ENCODE assay signal across 30 cellular contexts in genomic region chr2:176272870-176273269, GRCh38.
"Had no signal": no experiment of that assay in that cellular context is flagged by ENCODE, and none has a peak within 500 bp of the region (broad histone marks: within the 10 kb centered on the region; RNA-seq: fewer than 3 reads in every experiment).

No MANE protein-coding gene starts in this region.

- H2AFZ ChIP-seq: hepatocyte had no signal

- H3K4me3 Mint-ChIP-seq: mesothelial cell of epicardium; stimulated activated naive B cell treated with anti-CD40 and anti-IgM and Interleukin-4, amounts not matched to agents 10 μg/mL and 1 μg/mL and 100 μg/mL, for 72 hours; stimulated activated naive CD8-positive, alpha-beta T cell treated with anti-CD3 and anti-CD28 coated beads, Interleukin-15, Interleukin-2, amounts not matched to agents 100 ng/mL and 50 ng/mL, for 24 hours had no signal

- H3K27me3 ChIP-seq: dorsolateral prefrontal cortex, esophagus muscularis mucosa, foreskin keratinocyte, gastroesophageal sphincter, heart left ventricle, hepatocyte, ovary, suprapubic skin, transverse colon, upper lobe of right lung, uterus had no signal

- H3K4me3 ChIP-seq: dorsolateral prefrontal cortex, esophagus muscularis mucosa, gastroesophageal sphincter, heart left ventricle, hepatocyte, lung, mucosa of descending colon, ovary, psoas muscle, suprapubic skin, transverse colon, upper lobe of right lung, uterus had no signal

- H3K9me3 ChIP-seq: esophagus muscularis mucosa, gastroesophageal sphincter, heart left ventricle, mucosa of descending colon, ovary, psoas muscle, suprapubic skin, transverse colon, upper lobe of right lung, uterus had no signal

- H3K27me3 Mint-ChIP-seq: naive B cell; stimulated activated naive B cell treated with anti-CD40 and anti-IgM and Interleukin-4, amounts not matched to agents 10 μg/mL and 1 μg/mL and 100 μg/mL, for 72 hours; stimulated activated naive CD8-positive, alpha-beta T cell treated with anti-CD3 and anti-CD28 coated beads, Interleukin-15, Interleukin-2, amounts not matched to agents 100 ng/mL and 50 ng/mL, for 24 hours had no signal

- ATAC-seq: foreskin keratinocyte; gastroesophageal sphincter; heart left ventricle; left lobe of liver; mucosa of descending colon; psoas muscle; right cardiac atrium; stimulated activated naive B cell treated with anti-CD40 and anti-IgM and Interleukin-4, amounts not matched to agents 10 μg/mL and 1 μg/mL and 100 μg/mL, for 72 hours; upper lobe of right lung had no signal

- H3K36me3 ChIP-seq: esophagus muscularis mucosa, gastroesophageal sphincter, heart left ventricle, ovary, suprapubic skin, transverse colon, upper lobe of right lung, uterus had no signal

- H3K9me3 Mint-ChIP-seq: mesothelial cell of epicardium; nephron; stimulated activated naive B cell treated with anti-CD40 and anti-IgM and Interleukin-4, amounts not matched to agents 10 μg/mL and 1 μg/mL and 100 μg/mL, for 72 hours; stimulated activated naive CD8-positive, alpha-beta T cell treated with anti-CD3 and anti-CD28 coated beads, Interleukin-15, Interleukin-2, amounts not matched to agents 100 ng/mL and 50 ng/mL, for 24 hours had no signal

- H3K27ac ChIP-seq: dorsolateral prefrontal cortex, esophagus muscularis mucosa, foreskin keratinocyte, gastroesophageal sphincter, heart left ventricle, hepatocyte, ovary, psoas muscle, suprapubic skin, transverse colon, upper lobe of right lung, uterus had no signal

- FAIRE-seq: endothelial cell of umbilical vein had no signal

- DNase-seq: dorsolateral prefrontal cortex; effector CD4-positive, alpha-beta T cell; foreskin keratinocyte; heart left ventricle; kidney; mesenchymal stem cell; mucosa of descending colon; naive B cell; occipital lobe; ovary; posterior cingulate gyrus; psoas muscle; right cardiac atrium; small intestine; stimulated activated CD4-positive, alpha-beta T cell treated with anti-CD3 and anti-CD28 coated beads, Interleukin-15, amount 100 ng/mL, for 24 hours; stimulated activated CD4-positive, alpha-beta T cell treated with anti-CD3 and anti-CD28 coated beads, Interleukin-2, amount 100 ng/mL, for 48 hours; stimulated activated naive B cell treated with anti-CD40 and anti-IgM and Interleukin-4, amounts not matched to agents 10 μg/mL and 1 μg/mL and 100 μg/mL, for 72 hours; transverse colon; upper lobe of right lung; uterus had no signal

- H3K27ac Mint-ChIP-seq: mesothelial cell of epicardium; nephron; stimulated activated naive B cell treated with anti-CD40 and anti-IgM and Interleukin-4, amounts not matched to agents 10 μg/mL and 1 μg/mL and 100 μg/mL, for 72 hours; stimulated activated naive CD8-positive, alpha-beta T cell treated with anti-CD3 and anti-CD28 coated beads, Interleukin-15, Interleukin-2, amounts not matched to agents 100 ng/mL and 50 ng/mL, for 24 hours had no signal

- H3K4me2 ChIP-seq: hepatocyte had no signal

- H3K36me3 Mint-ChIP-seq: naive B cell had no signal
